In genomic region chr3:160454995-160455394, GRCh38 we compare ENCODE assay signal across 24 cellular contexts. TPM values are rescaled to one million over a fixed set of nuclear protein-coding genes. Genes with fewer than 3 reads are reported as not detected.
DNase-seq lines count a peak whose midpoint lies in the region; ATAC-seq and TF ChIP-seq lines count a peak whose summit lies in the region.
"Had no signal": no experiment of that assay in that cellular context is flagged by ENCODE, and none has a peak within 500 bp of the region (broad histone marks: within the 10 kb centered on the region; RNA-seq: fewer than 3 reads in every experiment).

No MANE protein-coding gene starts in this region.

- no TSS peak for BruUV-seq in MCF 10A (replicated peaks; lab: Mats Ljungman, UMichigan)

- DNase-seq in D341Med (ENCODE audit: low spot score) (peak; percentile 52), NCI-H146 treated with DMSO at 0.1 percent for 48 hours (lab: John Stamatoyannopoulos, UW; ENCODE audit: unreplicated experiment) (peak; percentile 84), NCI-H345 treated with DMSO at 0.1 percent for 48 hours (lab: John Stamatoyannopoulos, UW; ENCODE audit: unreplicated experiment) (peak; percentile 18), NCI-H446 (lab: John Stamatoyannopoulos, UW) (no peak), globus pallidus (ENCODE audit: low spot score) (no peak), MCF 10A (ENCODE audit: unreplicated experiment) (no peak)
- DNase-seq: activated T-cell treated with anti-CD3 and anti-CD28 coated beads, Interleukin-2, amount 50 U/mL, for 1 hour; AML-193; CD8-positive, alpha-beta T cell; DND-41; effector memory CD8-positive, alpha-beta T cell; foreskin keratinocyte; GOT3; left colon; NCI-H2107; occipital lobe; SJCRH30; T-cell had no signal

- CTCF ChIA-PET in MCF 10A (lab: Yijun Ruan, JAX) = interaction anchor here (0.8 to 1.0 kb wide), 2 partner anchors 10 to 41 kb away, joined by 3 to 4 read pairs; no protein-coding TSS in a partner anchor

- H3K27ac ChIP-seq in angular gyrus (ENCODE audit: low read depth, low read length) = peak overlapping the region; percentile 48
- H3K27ac ChIP-seq: foreskin keratinocyte, KMS-11, SJCRH30 had no signal

- POLR2A ChIA-PET in MCF 10A (lab: Yijun Ruan, JAX) = no interaction called here

- ATAC-seq in HG03159 (IDR thresholded peaks at IDR 0.05; ENCODE audit: unreplicated experiment) = no peak
- ATAC-seq: CD8-positive, alpha-beta T cell; effector memory CD8-positive, alpha-beta T cell; esophagus mucosa; foreskin keratinocyte; left colon; T-cell had no signal

- H3K27me3 Mint-ChIP-seq in MCF 10A (ENCODE audit: insufficient read depth, unreplicated experiment) = peaks cover 14% of the 10 kb centered on the region
- H3K27me3 Mint-ChIP-seq: effector memory CD8-positive, alpha-beta T cell; memory B cell; T-cell had no signal

- H3K9me3 Mint-ChIP-seq in MCF 10A (ENCODE audit: unreplicated experiment) = no peaks in the 10 kb centered on the region
- H3K9me3 Mint-ChIP-seq: CD8-positive, alpha-beta T cell; effector memory CD8-positive, alpha-beta T cell; memory B cell; T-cell had no signal

- intact Hi-C loops in MCF 10A (cut with micrococcal nuclease) = no loop called here

- no peak for TF ChIP-seq CTCF in MCF 10A (IDR thresholded peaks at IDR 0.05; ENCODE audit: unreplicated experiment)

- H3K36me3 Mint-ChIP-seq in MCF 10A (ENCODE audit: insufficient read depth, unreplicated experiment) = no peaks in the 10 kb centered on the region
- H3K36me3 Mint-ChIP-seq: CD8-positive, alpha-beta T cell; memory B cell; T-cell; type B pancreatic cell had no signal

- no peak overlapping the region for H3K27ac Mint-ChIP-seq in MCF 10A (ENCODE audit: low read depth, unreplicated experiment)
- H3K27ac Mint-ChIP-seq: CD8-positive, alpha-beta T cell; effector memory CD8-positive, alpha-beta T cell; memory B cell; T-cell; type B pancreatic cell had no signal

- no peaks in the 10 kb centered on the region for H3K4me1 Mint-ChIP-seq in MCF 10A (ENCODE audit: insufficient read depth, unreplicated experiment)

- H3K4me3 Mint-ChIP-seq in MCF 10A (ENCODE audit: unreplicated experiment) = no peak overlapping the region
- H3K4me3 Mint-ChIP-seq: CD8-positive, alpha-beta T cell; effector memory CD8-positive, alpha-beta T cell; memory B cell; T-cell; type B pancreatic cell had no signal

RNA-seq across cellular contexts. Expression of gene TRIM59, which starts 5.4 kb away (rescaled TPM):
- total RNA-seq in MCF 10A (2022) = 12.1 and 15.1 TPM in 2 replicates

RNA-seq across cellular contexts. Expression of gene SMC4, which starts 55.5 kb away (rescaled TPM):
- 89.3 and 116 TPM in 2 replicates for total RNA-seq in MCF 10A (2022)

RNA-seq across cellular contexts. Expression of gene IFT80, which starts 56.0 kb away (rescaled TPM):
- 22.6 and 29.0 TPM in 2 replicates for total RNA-seq in MCF 10A (2022)

Comparison
In these comparisons a context has a peak if more than half of its experiments do, and no peak if none do; other contexts are left out.
1. DNase-seq: peak in D341Med (single experiment), NCI-H146 treated with DMSO at 0.1 percent for 48 hours (single experiment) and NCI-H345 treated with DMSO at 0.1 percent for 48 hours (single experiment); none in NCI-H446 (0 of 2), globus pallidus (single experiment) and MCF 10A (single experiment).